ENCODE assay signal across 9 cellular contexts in genomic region chr6:166757226-166758135, GRCh38.
DNase-seq lines count a peak whose midpoint lies in the region; ATAC-seq and TF ChIP-seq lines count a peak whose summit lies in the region.
"Had no signal": no experiment of that assay in that cellular context is flagged by ENCODE, and none has a peak within 500 bp of the region (broad histone marks: within the 10 kb centered on the region; RNA-seq: fewer than 3 reads in every experiment).

No MANE protein-coding gene starts in this region.

- H3K9me3 ChIP-seq in iPS-20b (ENCODE audit: insufficient read depth, low read depth, low read length) = no peaks in the 10 kb centered on the region
- no peaks in the 10 kb centered on the region for H3K9me3 ChIP-seq in suprapubic skin

- H3K27ac Mint-ChIP-seq in activated naive CD4-positive, alpha-beta T cell treated with anti-CD3 and anti-CD28 coated beads, Interleukin-2, amount 50 U/mL, for 24 hours = no peak overlapping the region
- H3K27ac Mint-ChIP-seq in activated naive CD4-positive, alpha-beta T cell treated with anti-CD3 and anti-CD28 coated beads, Interleukin-2, amount 10 ng/mL, durations not matched to agents 7 days and 5 days = no peak overlapping the region
- H3K27ac Mint-ChIP-seq in activated CD8-positive, alpha-beta T cell treated with anti-CD3 and anti-CD28 coated beads for 36 hours = no peak overlapping the region
- H3K27ac Mint-ChIP-seq: T-helper 1 cell treated with Interleukin-12 subunit alpha and Interleukin-12 subunit beta and Interleukin-4 antibody, amounts not matched to agents 30 μg/mL and 1 μg/mL, for 36 hours had no signal

- H3K27me3 ChIP-seq in iPS-20b (ENCODE audit: insufficient read depth, low read length) (0 out of 2 replicates have a peak, but pooled peaks cover 6% of the 10 kb centered on the region), suprapubic skin (peaks cover 11% of the 10 kb centered on the region)

- peaks cover 3% of the 10 kb centered on the region for H3K27me3 Mint-ChIP-seq in activated naive CD4-positive, alpha-beta T cell treated with anti-CD3 and anti-CD28 coated beads, Interleukin-2, amount 50 U/mL, for 24 hours
- H3K27me3 Mint-ChIP-seq in activated naive CD4-positive, alpha-beta T cell treated with anti-CD3 and anti-CD28 coated beads, Interleukin-2, amount 10 ng/mL, durations not matched to agents 7 days and 5 days = peaks cover 51% of the 10 kb centered on the region
- H3K27me3 Mint-ChIP-seq in activated CD8-positive, alpha-beta T cell treated with anti-CD3 and anti-CD28 coated beads for 36 hours = peaks cover 18% of the 10 kb centered on the region

- peak overlapping the region; percentile 31 for H3K4me3 Mint-ChIP-seq in activated naive CD4-positive, alpha-beta T cell treated with anti-CD3 and anti-CD28 coated beads, Interleukin-2, amount 50 U/mL, for 24 hours
- H3K4me3 Mint-ChIP-seq in activated naive CD4-positive, alpha-beta T cell treated with anti-CD3 and anti-CD28 coated beads, Interleukin-2, amount 10 ng/mL, durations not matched to agents 7 days and 5 days = no peak overlapping the region
- peak overlapping the region; percentile 42 for H3K4me3 Mint-ChIP-seq in activated CD8-positive, alpha-beta T cell treated with anti-CD3 and anti-CD28 coated beads for 36 hours
- H3K4me3 Mint-ChIP-seq: T-helper 1 cell treated with Interleukin-12 subunit alpha and Interleukin-12 subunit beta and Interleukin-4 antibody, amounts not matched to agents 30 μg/mL and 1 μg/mL, for 36 hours had no signal

- no peak for TF ChIP-seq EP300 in suprapubic skin (IDR thresholded peaks at IDR 0.05)

- intact Hi-C loops in activated CD8-positive, alpha-beta T cell treated with anti-CD3 and anti-CD28 coated beads for 36 hours (cut with micrococcal nuclease) = no loop called here

- DNase-seq in activated naive CD4-positive, alpha-beta T cell treated with anti-CD3 and anti-CD28 coated beads, Interleukin-2, amount 10 ng/mL, durations not matched to agents 7 days and 5 days = no peak
- peak; percentile 61 for DNase-seq in activated CD8-positive, alpha-beta T cell treated with anti-CD3 and anti-CD28 coated beads for 36 hours
- DNase-seq in suprapubic skin (ENCODE audit: low spot score in 2 of 2) (no peak), SKM-1 (lab: John Stamatoyannopoulos, UW; ENCODE audit: unreplicated experiment) (no peak), GM13976 (ENCODE audit: low spot score) (no peak)

- no peak overlapping the region for H3K9ac ChIP-seq in iPS-20b (ENCODE audit: low read depth, low read length)

- TF ChIP-seq CTCF in activated CD8-positive, alpha-beta T cell treated with anti-CD3 and anti-CD28 coated beads for 36 hours (IDR thresholded peaks at IDR 0.05) = no peak
- TF ChIP-seq CTCF in suprapubic skin (IDR thresholded peaks at IDR 0.05) = no peak
- TF ChIP-seq CTCF in GM13976 (IDR thresholded peaks at IDR 0.05; ENCODE audit: borderline replicate concordance, control extremely low read depth, extremely low read depth, insufficient read depth, missing control alignments) = no peak

- CTCF ChIA-PET in activated naive CD4-positive, alpha-beta T cell treated with anti-CD3 and anti-CD28 coated beads, Interleukin-2, amount 10 ng/mL, durations not matched to agents 7 days and 5 days (lab: Charles Lee) = interaction anchor here (1.0 kb wide), 1 partner anchor 18 kb away, joined by 3 read pairs; no protein-coding TSS in a partner anchor
- CTCF ChIA-PET in activated CD8-positive, alpha-beta T cell treated with anti-CD3 and anti-CD28 coated beads for 36 hours (lab: Charles Lee) = interaction anchor here (4.8 kb wide), 1 partner anchor 17 kb away, joined by 43 read pairs; no protein-coding TSS in a partner anchor

- no peaks in the 10 kb centered on the region for H3K36me3 ChIP-seq in iPS-20b (ENCODE audit: insufficient read depth, low read depth, low read length)
- H3K36me3 ChIP-seq in suprapubic skin = no peaks in the 10 kb centered on the region

- no peaks in the 10 kb centered on the region for H3K36me3 Mint-ChIP-seq in activated naive CD4-positive, alpha-beta T cell treated with anti-CD3 and anti-CD28 coated beads, Interleukin-2, amount 50 U/mL, for 24 hours
- no peaks in the 10 kb centered on the region for H3K36me3 Mint-ChIP-seq in activated naive CD4-positive, alpha-beta T cell treated with anti-CD3 and anti-CD28 coated beads, Interleukin-2, amount 10 ng/mL, durations not matched to agents 7 days and 5 days
- H3K36me3 Mint-ChIP-seq in activated CD8-positive, alpha-beta T cell treated with anti-CD3 and anti-CD28 coated beads for 36 hours (ENCODE audit: low read depth) = no peaks in the 10 kb centered on the region

- H3K4me3 ChIP-seq in iPS-20b (ENCODE audit: low read length) = peak overlapping the region; percentile 34; the same call in 1 of the 2 replicates
- H3K4me3 ChIP-seq in suprapubic skin = peak overlapping the region; percentile 23

- POLR2A ChIA-PET in activated CD8-positive, alpha-beta T cell treated with anti-CD3 and anti-CD28 coated beads for 36 hours (lab: Charles Lee) = no interaction called here

- H3K27ac ChIP-seq in iPS-20b (ENCODE audit: low read length) (no peak overlapping the region), suprapubic skin (no peak overlapping the region)

- peaks cover 21% of the 10 kb centered on the region for H3K4me1 ChIP-seq in iPS-20b (ENCODE audit: insufficient read depth, low read length)
- H3K4me1 ChIP-seq in suprapubic skin = peaks cover 13% of the 10 kb centered on the region

- no peak for TF ChIP-seq POLR2A in suprapubic skin (IDR thresholded peaks at IDR 0.05)

- in situ Hi-C loops in GM13976 (cut with MboI; ENCODE audit: low sequenced_read_pairs, unreplicated experiment) = no loop called here

- peaks cover 37% of the 10 kb centered on the region for H3K4me1 Mint-ChIP-seq in activated naive CD4-positive, alpha-beta T cell treated with anti-CD3 and anti-CD28 coated beads, Interleukin-2, amount 50 U/mL, for 24 hours
- peaks cover 37% of the 10 kb centered on the region for H3K4me1 Mint-ChIP-seq in activated naive CD4-positive, alpha-beta T cell treated with anti-CD3 and anti-CD28 coated beads, Interleukin-2, amount 10 ng/mL, durations not matched to agents 7 days and 5 days
- H3K4me1 Mint-ChIP-seq in activated CD8-positive, alpha-beta T cell treated with anti-CD3 and anti-CD28 coated beads for 36 hours (ENCODE audit: low read depth) = peaks cover 30% of the 10 kb centered on the region

- 16% methylated on average over 20 of the region's 25 CpGs for WGBS in suprapubic skin

- no peaks in the 10 kb centered on the region for H3K9me3 Mint-ChIP-seq in activated naive CD4-positive, alpha-beta T cell treated with anti-CD3 and anti-CD28 coated beads, Interleukin-2, amount 50 U/mL, for 24 hours
- no peaks in the 10 kb centered on the region for H3K9me3 Mint-ChIP-seq in activated naive CD4-positive, alpha-beta T cell treated with anti-CD3 and anti-CD28 coated beads, Interleukin-2, amount 10 ng/mL, durations not matched to agents 7 days and 5 days
- H3K9me3 Mint-ChIP-seq in activated CD8-positive, alpha-beta T cell treated with anti-CD3 and anti-CD28 coated beads for 36 hours = no peaks in the 10 kb centered on the region
- H3K9me3 Mint-ChIP-seq: T-helper 1 cell treated with Interleukin-12 subunit alpha and Interleukin-12 subunit beta and Interleukin-4 antibody, amounts not matched to agents 30 μg/mL and 1 μg/mL, for 36 hours had no signal

- peak; percentile 80 for ATAC-seq in activated CD8-positive, alpha-beta T cell treated with anti-CD3 and anti-CD28 coated beads for 36 hours
- ATAC-seq in GM21576 (IDR thresholded peaks at IDR 0.05; ENCODE audit: unreplicated experiment) = no peak
